ENCODE assay signal across 8 cellular contexts in the genomic region with DNA sequence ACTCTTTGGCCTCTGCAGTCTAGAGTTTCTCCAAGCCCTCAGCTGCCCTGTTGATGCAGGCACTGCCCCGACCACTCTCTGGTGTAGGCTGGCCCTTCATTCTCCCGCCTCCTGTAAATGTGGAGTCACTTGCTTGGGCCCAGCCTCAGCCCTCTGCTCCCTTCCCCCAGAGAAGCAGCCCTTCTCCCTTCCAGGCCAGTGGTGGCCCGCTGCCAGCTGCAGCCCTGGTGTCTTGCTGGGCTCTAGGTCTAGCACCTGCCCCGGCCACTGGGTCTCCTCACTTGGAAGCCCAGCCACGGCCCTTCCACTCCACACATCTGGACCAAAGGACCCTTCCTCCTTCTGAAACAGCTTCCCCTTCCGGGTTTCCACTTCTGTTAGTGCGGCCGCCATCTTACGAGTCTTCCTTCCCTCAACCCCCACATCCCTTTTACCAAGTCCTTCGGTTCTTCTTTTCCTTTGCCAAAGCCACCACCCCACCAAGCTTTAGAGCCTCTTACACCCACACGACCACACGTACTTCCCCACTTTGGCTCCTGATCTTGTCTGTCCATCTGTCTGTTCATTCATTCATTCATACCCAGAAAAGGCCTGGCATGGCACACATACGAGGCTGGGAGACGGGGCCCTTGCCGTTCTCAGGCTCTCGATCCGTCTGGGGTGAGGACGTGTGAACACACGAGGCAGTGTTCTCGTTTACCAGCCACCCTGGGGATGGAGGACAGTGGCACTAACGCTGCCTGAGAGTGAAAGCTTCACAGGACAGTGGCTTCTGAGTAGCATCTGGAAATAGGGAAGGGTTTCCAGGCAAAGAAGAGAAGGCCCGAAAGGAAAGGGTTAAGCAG.
DNase-seq lines count a peak whose midpoint lies in the region; ATAC-seq and TF ChIP-seq lines count a peak whose summit lies in the region.

No MANE protein-coding gene starts in this region.

- DNase-seq in H4 (ENCODE audit: low spot score) (peak; percentile 82), sciatic nerve (ENCODE audit: low spot score) (no peak), NCI-H1048 (lab: John Stamatoyannopoulos, UW) (no peak), activated gamma-delta T cell (lab: John Stamatoyannopoulos, UW) (no peak), SW480 (ENCODE audit: low spot score) (no peak)
- DNase-seq in activated effector memory CD4-positive, alpha-beta T cell treated with Interleukin-2 at 50 U/mL for 16 hours = no peak

- H4K20me1 ChIP-seq in OCI-LY1 (ENCODE audit: insufficient read depth, low read length) = no peaks in the 10 kb centered on the region

- no peaks in the 10 kb centered on the region for H3F3A ChIP-seq in OCI-LY1 (ENCODE audit: insufficient read depth, low read length)

- H3K79me2 ChIP-seq in OCI-LY1 (ENCODE audit: insufficient read depth, low read length) = no peaks in the 10 kb centered on the region

- intact Hi-C loops in sciatic nerve (cut with DNase I) = no loop called here

- H3K27ac ChIP-seq in OCI-LY1 (ENCODE audit: low read depth, low read length, poor library complexity, severe bottlenecking) (peak overlapping the region; percentile 4), esophagus (ENCODE audit: low read depth in 2 of 2, low read length in 1 of 2) (peak overlapping the region; percentile 68 to 74)

- H3K27me3 ChIP-seq in OCI-LY1 (ENCODE audit: insufficient read depth, low read length) (no peaks in the 10 kb centered on the region), esophagus (ENCODE audit: control insufficient read depth in 1 of 2, insufficient read depth in 2 of 2, low read length in 2 of 2) (no peaks in the 10 kb centered on the region)

- H3K4me1 ChIP-seq in OCI-LY1 (ENCODE audit: insufficient read depth, low read length, severe bottlenecking) = peaks cover 29% of the 10 kb centered on the region
- H3K4me1 ChIP-seq in esophagus (ENCODE audit: control insufficient read depth in 2 of 2, insufficient read depth in 2 of 2, low read length in 1 of 2) = peaks cover 5 to 20% of the 10 kb centered on the region in 2 donors

- H2AFZ ChIP-seq in OCI-LY1 (ENCODE audit: low read length) = no peak overlapping the region

- TF ChIP-seq CTCF in OCI-LY1 (IDR thresholded peaks at IDR 0.05; ENCODE audit: low read length) = no peak

- 84 to 86% methylated on average over 22 of the region's 22 CpGs for WGBS in esophagus, 2 donors

- peak; percentile 2 for ATAC-seq in sciatic nerve

- no peak overlapping the region; the same call in 1 of the 2 replicates for H3K4me2 ChIP-seq in OCI-LY1 (ENCODE audit: low read length)

- H3K36me3 ChIP-seq in OCI-LY1 (ENCODE audit: insufficient read depth, low read length) (no peaks in the 10 kb centered on the region), esophagus (ENCODE audit: control insufficient read depth in 2 of 2, insufficient read depth in 2 of 2, low read length in 1 of 2) (peaks cover 0 to 3% of the 10 kb centered on the region in 2 donors)

- H3K9ac ChIP-seq in OCI-LY1 (ENCODE audit: low read length) = no peak overlapping the region

- no peaks in the 10 kb centered on the region for H3K9me2 ChIP-seq in OCI-LY1 (ENCODE audit: low read depth, low read length)

- H3K4me3 ChIP-seq in OCI-LY1 (ENCODE audit: low read depth, low read length, poor library complexity, severe bottlenecking) (no peak overlapping the region), esophagus (ENCODE audit: low read depth in 1 of 2, low read length in 2 of 2) (no peak overlapping the region)

- H3K9me3 ChIP-seq in OCI-LY1 (ENCODE audit: low read length) = no peaks in the 10 kb centered on the region
- no peaks in the 10 kb centered on the region for H3K9me3 ChIP-seq in esophagus (ENCODE audit: control insufficient read depth in 2 of 2, insufficient read depth in 1 of 2, low read depth in 1 of 2, low read length in 1 of 2)
